In the genomic region with DNA sequence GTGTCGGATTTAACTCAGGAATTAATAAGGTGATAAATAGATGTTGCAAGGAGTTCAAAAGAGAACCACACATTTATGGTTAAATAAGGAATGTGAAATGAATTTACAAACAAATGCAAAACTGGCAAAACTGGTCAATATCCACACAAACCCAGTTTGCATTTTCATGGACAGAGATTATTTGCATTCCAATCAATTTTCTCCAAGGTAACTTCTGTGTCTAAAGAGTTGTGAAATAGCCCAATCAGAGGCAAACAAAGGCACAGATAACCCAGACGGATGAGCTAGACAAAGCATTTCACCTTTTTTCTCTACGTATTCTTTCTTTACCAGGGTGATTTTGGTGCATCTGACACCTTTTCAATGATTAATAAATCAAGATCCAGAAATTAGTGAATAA, we compare ENCODE assay signal across 17 cellular contexts.
DNase-seq lines count a peak whose midpoint lies in the region; ATAC-seq and TF ChIP-seq lines count a peak whose summit lies in the region.
"Had no signal": no experiment of that assay in that cellular context is flagged by ENCODE, and none has a peak within 500 bp of the region (broad histone marks: within the 10 kb centered on the region; RNA-seq: fewer than 3 reads in every experiment).

No MANE protein-coding gene starts in this region.

- H3K36me3 Mint-ChIP-seq in CD14-positive monocyte (peaks cover 8 to 12% of the 10 kb centered on the region in 2 donors), memory B cell (peaks cover 8% of the 10 kb centered on the region)
- no peaks in the 10 kb centered on the region for H3K36me3 Mint-ChIP-seq in activated T-helper 17 cell treated with anti-CD3 and anti-CD28 coated beads, Interleukin-2, amount 50 U/mL, for 72 hours (ENCODE audit: low read depth)

- no peaks in the 10 kb centered on the region for H3K27me3 Mint-ChIP-seq in CD14-positive monocyte (ENCODE audit: low read depth in 3 of 3)
- no peaks in the 10 kb centered on the region for H3K27me3 Mint-ChIP-seq in memory B cell
- H3K27me3 Mint-ChIP-seq in activated T-helper 17 cell treated with anti-CD3 and anti-CD28 coated beads, Interleukin-2, amount 50 U/mL, for 72 hours, result no peaks in the 10 kb centered on the region
- H3K27me3 Mint-ChIP-seq: activated CD8-positive, alpha-beta T cell treated with anti-CD3 and anti-CD28 coated beads for 36 hours; naive thymus-derived CD4-positive, alpha-beta T cell had no signal

- no peak for TF ChIP-seq CTCF in CD14-positive monocyte (IDR thresholded peaks at IDR 0.05)

- intact Hi-C loops in CD14-positive monocyte (cut with micrococcal nuclease), result no loop called here

- H3K27ac Mint-ChIP-seq in CD14-positive monocyte (peak overlapping the region; percentile 40 to 100 (median 99)), memory B cell (peak overlapping the region; percentile 99)
- H3K27ac Mint-ChIP-seq in activated T-helper 17 cell treated with anti-CD3 and anti-CD28 coated beads, Interleukin-2, amount 50 U/mL, for 72 hours, result no peak overlapping the region

- peaks cover 74% of the 10 kb centered on the region for H3K4me1 Mint-ChIP-seq in CD14-positive monocyte
- H3K4me1 Mint-ChIP-seq in memory B cell, result peaks cover 14% of the 10 kb centered on the region
- H3K4me1 Mint-ChIP-seq in activated T-helper 17 cell treated with anti-CD3 and anti-CD28 coated beads, Interleukin-2, amount 50 U/mL, for 72 hours, result peaks cover 24% of the 10 kb centered on the region

- ATAC-seq in memory B cell (ENCODE audit: low read depth) (no peak), HG02763 (IDR thresholded peaks at IDR 0.05; ENCODE audit: unreplicated experiment) (no peak)
- ATAC-seq in activated T-helper 17 cell treated with anti-CD3 and anti-CD28 coated beads, Interleukin-2, amount 50 U/mL, for 72 hours (replicated peaks), result no peak
- ATAC-seq: activated CD8-positive, alpha-beta T cell treated with anti-CD3 and anti-CD28 coated beads for 36 hours; activated T-cell treated with anti-CD3 and anti-CD28 coated beads, Interleukin-2, amount 50 U/mL, for 4 hours; naive thymus-derived CD4-positive, alpha-beta T cell had no signal

- H3K4me3 Mint-ChIP-seq in CD14-positive monocyte, result peak overlapping the region in 1 of 2 donors; percentile 62
- H3K4me3 Mint-ChIP-seq in memory B cell, result no peak overlapping the region
- H3K4me3 Mint-ChIP-seq in activated T-helper 17 cell treated with anti-CD3 and anti-CD28 coated beads, Interleukin-2, amount 50 U/mL, for 72 hours, result no peak overlapping the region
- H3K4me3 Mint-ChIP-seq: activated CD8-positive, alpha-beta T cell treated with anti-CD3 and anti-CD28 coated beads for 36 hours; activated T-cell treated with anti-CD3 and anti-CD28 coated beads, Interleukin-2, amount 50 U/mL, for 4 hours had no signal

- peaks cover 4 to 11% (median 9%) of the 10 kb centered on the region in 7 donors for H3K9me3 Mint-ChIP-seq in CD14-positive monocyte
- H3K9me3 Mint-ChIP-seq in memory B cell, result peaks cover 9% of the 10 kb centered on the region
- peaks cover 4% of the 10 kb centered on the region for H3K9me3 Mint-ChIP-seq in activated T-helper 17 cell treated with anti-CD3 and anti-CD28 coated beads, Interleukin-2, amount 50 U/mL, for 72 hours

- no peak for DNase-seq in CD14-positive monocyte (ENCODE audit: low spot score)
- DNase-seq in HT-29 (ENCODE audit: low spot score), result peak; percentile 37
- DNase-seq in amniotic epithelial cell (ENCODE audit: low read depth), result peak; percentile 21
- DNase-seq in memory B cell (ENCODE audit: low spot score in 2 of 2), result no peak
- DNase-seq in DMS114 treated with DMSO at 0.1 percent for 48 hours (lab: John Stamatoyannopoulos, UW; ENCODE audit: unreplicated experiment), result no peak
- DNase-seq in GF-D8 (lab: John Stamatoyannopoulos, UW), result no peak
- DNase-seq: activated CD8-positive, alpha-beta T cell treated with anti-CD3 and anti-CD28 coated beads for 36 hours; activated T-cell treated with anti-CD3 and anti-CD28 coated beads, Interleukin-2, amount 50 U/mL, for 4 hours; BE2C; central memory CD4-positive, alpha-beta T cell; effector CD4-positive, alpha-beta T cell; esophagus squamous epithelium; naive thymus-derived CD4-positive, alpha-beta T cell; NCI-H1105; spleen had no signal

Comparison
In these comparisons a context has a peak if more than half of its experiments do, and no peak if none do; other contexts are left out.
1. DNase-seq: peak in HT-29 (single experiment) and amniotic epithelial cell (single experiment); none in CD14-positive monocyte (single experiment), memory B cell (0 of 2), DMS114 treated with DMSO at 0.1 percent for 48 hours (single experiment) and GF-D8 (single experiment).